In genomic region chrX:149528381-149528780, GRCh38 we compare ENCODE assay signal across 16 cellular contexts. TPM values are rescaled to one million over a fixed set of nuclear protein-coding genes. Genes with fewer than 3 reads are reported as not detected.
"Had no signal": no experiment of that assay in that cellular context is flagged by ENCODE, and none has a peak within 500 bp of the region (broad histone marks: within the 10 kb centered on the region; RNA-seq: fewer than 3 reads in every experiment).

No MANE protein-coding gene starts in this region.

- H3K36me3 Mint-ChIP-seq: activated naive CD8-positive, alpha-beta T cell had no signal

- H3K9me3 Mint-ChIP-seq: activated naive CD4-positive, alpha-beta T cell treated with anti-CD3 and anti-CD28 coated beads for 36 hours; T-helper 2 cell treated with Interferon-gamma antibody and Interleukin-4, amounts not matched to agents 5 μg/mL and 100 μg/mL, for 36 hours had no signal

- H3K4me3 Mint-ChIP-seq: activated naive CD4-positive, alpha-beta T cell treated with anti-CD3 and anti-CD28 coated beads for 36 hours; activated naive CD8-positive, alpha-beta T cell; T-helper 2 cell treated with Interferon-gamma antibody and Interleukin-4, amounts not matched to agents 5 μg/mL and 100 μg/mL, for 36 hours had no signal

- DNase-seq: activated CD4-positive, alpha-beta T cell treated with anti-CD3 and anti-CD28 coated beads for 4 hours; activated CD4-positive, alpha-beta T cell treated with anti-CD3 and anti-CD28 coated beads, Interleukin-2, amount 50 U/mL, for 4 hours; activated gamma-delta T cell; activated T-cell treated with anti-CD3 and anti-CD28 coated beads for 4 hours; aorta; NCI-H2029 treated with DMSO at 0.1 percent for 48 hours; NCI-H510A; NK-92 treated with Interleukin-12 subunit alpha and Interleukin-12 subunit beta, amount 100 ng/mL, for 24 hours had no signal

- ATAC-seq: Right ventricle myocardium inferior had no signal

- H3K27me3 Mint-ChIP-seq: activated naive CD8-positive, alpha-beta T cell had no signal

- H3K27ac Mint-ChIP-seq: activated naive CD4-positive, alpha-beta T cell treated with anti-CD3 and anti-CD28 coated beads for 36 hours had no signal

RNA-seq across cellular contexts. Expression of gene HSFX3, which starts 21.3 kb away (rescaled TPM):
- total RNA-seq: activated CD8-positive, alpha-beta memory T cell treated with anti-CD3 and anti-CD28 coated beads for 36 hours; activated naive CD4-positive, alpha-beta T cell treated with anti-CD3 and anti-CD28 coated beads for 36 hours; adrenal gland; aorta; breast epithelium; Right ventricle myocardium inferior; SJCRH30 had no signal

RNA-seq across cellular contexts. Expression of gene MAGEA9B, which starts 58.9 kb away (rescaled TPM):
- total RNA-seq: activated CD8-positive, alpha-beta memory T cell treated with anti-CD3 and anti-CD28 coated beads for 36 hours; activated naive CD4-positive, alpha-beta T cell treated with anti-CD3 and anti-CD28 coated beads for 36 hours; adrenal gland; aorta; breast epithelium; Right ventricle myocardium inferior; SJCRH30 had no signal
